ENCODE assay signal across 16 cellular contexts in genomic region chr10:10845826-10846225, GRCh38.
DNase-seq lines count a peak whose midpoint lies in the region; ATAC-seq and TF ChIP-seq lines count a peak whose summit lies in the region.
"Had no signal": no experiment of that assay in that cellular context is flagged by ENCODE, and none has a peak within 500 bp of the region (broad histone marks: within the 10 kb centered on the region; RNA-seq: fewer than 3 reads in every experiment).

No MANE protein-coding gene starts in this region.

- H3K4me3 ChIP-seq in GM23338 = no peak overlapping the region
- H3K4me3 ChIP-seq in dorsolateral prefrontal cortex = no peak overlapping the region
- no peak overlapping the region for H3K4me3 ChIP-seq in lower lobe of right lung
- H3K4me3 ChIP-seq in suprapubic skin = peak overlapping the region; percentile 11
- H3K4me3 ChIP-seq: HAP-1 had no signal

- WGBS in suprapubic skin = 76% methylated on average over 10 of the region's 10 CpGs

- no peaks in the 10 kb centered on the region for H3K79me2 ChIP-seq in GM23338 (replicated peaks; ENCODE audit: insufficient read depth)

- peaks cover 5% of the 10 kb centered on the region; the same call in 2 of the 3 replicates for H3K9me3 Mint-ChIP-seq in GM23338

- no peaks in the 10 kb centered on the region for H3K9me2 ChIP-seq in GM23338 (ENCODE audit: insufficient read depth)

- no peak overlapping the region for H3K27ac ChIP-seq in GM23338 (ENCODE audit: low read depth)
- H3K27ac ChIP-seq in dorsolateral prefrontal cortex = peak overlapping the region in 36 of 59 donors; percentile 0 to 79 (median 46)
- peak overlapping the region; percentile 39 for H3K27ac ChIP-seq in lower lobe of right lung
- peak overlapping the region; percentile 28 for H3K27ac ChIP-seq in suprapubic skin
- H3K27ac ChIP-seq: C4-2B, HL-60 had no signal

- TF ChIP-seq EP300 in suprapubic skin (IDR thresholded peaks at IDR 0.05) = no peak

- TF ChIP-seq POLR2A in suprapubic skin (IDR thresholded peaks at IDR 0.05) = no peak

- H3K9me3 ChIP-seq in lower lobe of right lung (no peaks in the 10 kb centered on the region), suprapubic skin (no peaks in the 10 kb centered on the region)
- H3K9me3 ChIP-seq: BE2C, HAP-1 had no signal

- TF ChIP-seq CTCF in GM23338 (conservative IDR thresholded peaks at IDR 0.05; ENCODE audit: low read depth in 2 of 2) (no peak), dorsolateral prefrontal cortex (IDR thresholded peaks at IDR 0.05 in 54 of 56, conservative IDR thresholded peaks at IDR 0.05 in 2 of 56; ENCODE audit: low read depth in 1 of 56, partially characterized antibody in 56 of 56) (no peak), lower lobe of right lung (IDR thresholded peaks at IDR 0.05) (no peak), suprapubic skin (IDR thresholded peaks at IDR 0.05) (no peak)

- H3K36me3 Mint-ChIP-seq in GM23338 (ENCODE audit: low read depth) = no peaks in the 10 kb centered on the region
- H3K36me3 Mint-ChIP-seq: CD8-positive, alpha-beta T cell had no signal

- intact Hi-C loops in dorsolateral prefrontal cortex (cut with DNase I) (no loop called here), lower lobe of right lung (cut with DNase I) (no loop called here)

- peak overlapping the region; percentile 29; the same call in 1 of the 2 replicates for H2AFZ ChIP-seq in GM23338

- peak overlapping the region; percentile 5; the same call in 1 of the 2 replicates for H3K27ac Mint-ChIP-seq in GM23338
- H3K27ac Mint-ChIP-seq: CD8-positive, alpha-beta T cell had no signal

- no peak overlapping the region for H3K4me2 ChIP-seq in GM23338

- no peaks in the 10 kb centered on the region for H3F3A ChIP-seq in GM23338 (replicated peaks; ENCODE audit: low read depth)

- H3K4me1 ChIP-seq in GM23338 (ENCODE audit: insufficient read depth) (no peaks in the 10 kb centered on the region), lower lobe of right lung (no peaks in the 10 kb centered on the region), suprapubic skin (peaks cover 4% of the 10 kb centered on the region)
- H3K4me1 ChIP-seq: BE2C, HAP-1 had no signal

- DNase-seq in GM23338 (ENCODE audit: low spot score) (no peak), dorsolateral prefrontal cortex (no peak), lower lobe of right lung (no peak), suprapubic skin (ENCODE audit: low spot score in 2 of 2) (no peak), NCI-H2107 treated with DMSO at 0.1 percent for 48 hours (lab: John Stamatoyannopoulos, UW; ENCODE audit: unreplicated experiment) (no peak), putamen (ENCODE audit: low spot score) (no peak), NCI-H510A (lab: John Stamatoyannopoulos, UW) (no peak)
- DNase-seq: BE2C; CD8-positive, alpha-beta T cell; COR-L47; DMS153; DMS79 treated with DMSO at 0.1 percent for 48 hours; EL had no signal

- no peaks in the 10 kb centered on the region for H3K4me1 Mint-ChIP-seq in GM23338

- ATAC-seq in GM23338 = no peak
- no peak for ATAC-seq in lower lobe of right lung
- ATAC-seq: CD8-positive, alpha-beta T cell had no signal

- no peaks in the 10 kb centered on the region for H3K27me3 Mint-ChIP-seq in GM23338 (ENCODE audit: insufficient read depth, low read depth, poor library complexity)

- H3K36me3 ChIP-seq in GM23338 (ENCODE audit: insufficient read depth) (no peaks in the 10 kb centered on the region), lower lobe of right lung (no peaks in the 10 kb centered on the region), suprapubic skin (no peaks in the 10 kb centered on the region)
- H3K36me3 ChIP-seq: BE2C, HAP-1 had no signal

- H4K20me1 ChIP-seq in GM23338 (replicated peaks; ENCODE audit: insufficient read depth) = no peaks in the 10 kb centered on the region

- H3K27me3 ChIP-seq in GM23338 (ENCODE audit: insufficient read depth) = no peaks in the 10 kb centered on the region
- H3K27me3 ChIP-seq in dorsolateral prefrontal cortex = peaks cover 0 to 3% (median 0%) of the 10 kb centered on the region in 45 donors
- H3K27me3 ChIP-seq in lower lobe of right lung (ENCODE audit: low read depth) = no peaks in the 10 kb centered on the region
- no peaks in the 10 kb centered on the region for H3K27me3 ChIP-seq in suprapubic skin
- H3K27me3 ChIP-seq: BE2C had no signal

- H3K4me3 Mint-ChIP-seq in GM23338 = no peak overlapping the region
- H3K4me3 Mint-ChIP-seq: CD8-positive, alpha-beta T cell had no signal

TF ChIP-seq in GM23338, 12 proteins besides CTCF, POLR2A, EP300 and RAD21:
- no peak for TF ChIP-seq STAT1 (IDR thresholded peaks at IDR 0.05; ENCODE audit: unreplicated experiment)
- no peak for TF ChIP-seq ZNF331 (CRISPR knock-in tag; IDR thresholded peaks at IDR 0.05; ENCODE audit: low read depth)
- TF ChIP-seq ZNF114 (CRISPR knock-in tag; IDR thresholded peaks at IDR 0.05) = no peak
- no peak for TF ChIP-seq JUNB (IDR thresholded peaks at IDR 0.05; ENCODE audit: unreplicated experiment)
- TF ChIP-seq EZH2phosphoT487 (IDR thresholded peaks at IDR 0.05; ENCODE audit: unreplicated experiment) = no peak
- TF ChIP-seq EZH2 (IDR thresholded peaks at IDR 0.05; ENCODE audit: low read depth, unreplicated experiment) = no peak
- TF ChIP-seq NANOG (IDR thresholded peaks at IDR 0.05; ENCODE audit: borderline replicate concordance) = no peak
- no peak for TF ChIP-seq CREB1 (CRISPR knock-in tag; IDR thresholded peaks at IDR 0.05; ENCODE audit: low read depth)
- TF ChIP-seq REST (IDR thresholded peaks at IDR 0.05; ENCODE audit: unreplicated experiment) = no peak
TF ChIP-seq in GM23338: peak in this region for 0.
